In the genomic region with DNA sequence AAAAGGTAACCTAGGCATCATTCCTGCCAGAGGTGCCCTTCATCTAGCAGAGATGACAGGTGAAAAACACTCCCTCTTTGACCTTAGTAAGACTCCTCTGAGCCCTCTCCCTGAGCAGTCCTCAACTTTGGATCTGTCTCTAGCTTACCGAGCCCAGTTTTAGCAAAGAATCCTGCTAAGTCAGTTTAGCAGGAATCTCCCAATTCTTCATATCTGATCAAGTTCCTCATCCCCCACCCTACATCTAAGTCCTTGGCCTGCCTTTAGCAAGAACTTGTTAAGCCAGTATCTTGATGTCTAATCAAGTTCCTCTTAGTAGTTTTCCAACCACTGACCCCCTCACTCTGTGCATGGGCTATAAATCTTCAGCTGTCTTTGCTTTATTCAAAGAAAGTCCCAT, we compare ENCODE assay signal across 21 cellular contexts.
"Had no signal": no experiment of that assay in that cellular context is flagged by ENCODE, and none has a peak within 500 bp of the region (broad histone marks: within the 10 kb centered on the region; RNA-seq: fewer than 3 reads in every experiment).

No MANE protein-coding gene starts in this region.

- DNase-seq: islet precursor cell; left ventricle myocardium inferior; naive thymus-derived CD8-positive, alpha-beta T cell; nucleus accumbens; posterior cingulate gyrus; retina; stimulated activated CD4-positive, alpha-beta T cell treated with anti-CD3 and anti-CD28 coated beads, Interleukin-12 subunit alpha, Interleukin-12 subunit beta, amount 100 ng/mL, for 4 hours; stimulated activated CD4-positive, alpha-beta T cell treated with anti-CD3 and anti-CD28 coated beads, Interleukin-15, amount 100 ng/mL, for 24 hours; stimulated activated CD4-positive, alpha-beta T cell treated with anti-CD3 and anti-CD28 coated beads, Interleukin-2, amount 100 ng/mL, for 24 hours; stimulated activated CD4-positive, alpha-beta T cell treated with anti-CD3 and anti-CD28 coated beads, Interleukin-4, amount 100 ng/mL, for 1 hour; stimulated activated naive B cell treated with anti-CD40 and anti-IgM and Interleukin-4, amounts not matched to agents 10 μg/mL and 1 μg/mL and 100 μg/mL, for 72 hours; stimulated activated naive CD8-positive, alpha-beta T cell treated with anti-CD3 and anti-CD28 coated beads, Interleukin-15, Interleukin-2, amounts not matched to agents 100 U/mL and 50 U/mL, for 24 hours; stomach; testis; transverse colon; upper lobe of right lung had no signal

- H3K36me3 ChIP-seq: left ventricle myocardium inferior, pancreas, prostate gland, stomach, thyroid gland, transverse colon, upper lobe of right lung had no signal

- H3K27me3 ChIP-seq: pancreas, stomach, testis, thyroid gland, transverse colon, upper lobe of right lung had no signal

- H3K27ac ChIP-seq: left ventricle myocardium inferior, pancreas, prostate gland, skin epidermis, stomach, testis, thyroid gland, transverse colon, upper lobe of right lung had no signal

- H3K4me1 ChIP-seq: left ventricle myocardium inferior, prostate gland, stomach, testis, thyroid gland, transverse colon, upper lobe of right lung had no signal

- H3K9me3 ChIP-seq: left ventricle myocardium inferior, pancreas, prostate gland, stomach, testis, thyroid gland, transverse colon, upper lobe of right lung had no signal

- H3K4me3 ChIP-seq: left ventricle myocardium inferior, lung, pancreas, prostate gland, skin epidermis, stomach, testis, thyroid gland, transverse colon, upper lobe of right lung had no signal
